In the genomic region with DNA sequence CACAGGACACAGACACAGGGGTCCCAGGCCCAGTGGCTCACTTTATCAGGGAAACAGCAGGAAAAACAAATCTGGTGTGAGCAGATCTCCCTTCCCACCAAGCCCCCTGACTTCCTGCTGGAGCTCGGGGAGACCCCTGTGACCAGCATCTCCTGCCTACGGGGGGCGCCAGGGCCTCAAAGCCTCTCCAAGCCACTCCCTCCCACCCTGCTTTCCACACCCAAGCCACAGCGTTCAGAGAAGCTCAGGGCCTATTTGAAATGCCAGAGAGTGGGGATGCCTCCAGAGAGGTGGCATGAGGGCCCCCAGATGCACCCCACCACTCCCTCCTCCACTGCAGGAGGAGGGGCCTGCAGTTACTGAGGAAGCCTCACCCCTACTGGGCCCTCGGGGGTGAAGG, we compare ENCODE assay signal across 10 cellular contexts. TPM values are rescaled to one million over a fixed set of nuclear protein-coding genes. Genes with fewer than 3 reads are reported as not detected.
DNase-seq lines count a peak whose midpoint lies in the region; ATAC-seq and TF ChIP-seq lines count a peak whose summit lies in the region.
"Had no signal": no experiment of that assay in that cellular context is flagged by ENCODE, and none has a peak within 500 bp of the region (broad histone marks: within the 10 kb centered on the region; RNA-seq: fewer than 3 reads in every experiment).

No MANE protein-coding gene starts in this region.

- peak overlapping the region in 3 of 4 donors; percentile 57 to 69 (median 60) for H3K27ac ChIP-seq in body of pancreas
- H3K27ac ChIP-seq in trophoblast cell (ENCODE audit: low read depth, low read length), result no peak overlapping the region
- no peak overlapping the region for H3K27ac ChIP-seq in Peyer's patch

- no peaks in the 10 kb centered on the region for H3K9me3 Mint-ChIP-seq in stimulated activated naive B cell treated with anti-CD40 and anti-IgM and Interleukin-4, amounts not matched to agents 10 μg/mL and 1 μg/mL and 100 μg/mL, for 72 hours

- no peaks in the 10 kb centered on the region for H3K79me2 ChIP-seq in trophoblast cell (ENCODE audit: control insufficient read depth, insufficient read depth, low read length, poor library complexity)

- TF ChIP-seq CTCF in body of pancreas (IDR thresholded peaks at IDR 0.05), result no peak
- TF ChIP-seq CTCF in Peyer's patch (IDR thresholded peaks at IDR 0.05), result no peak

- peak overlapping the region; percentile 6 for H2BK120ac ChIP-seq in trophoblast cell (ENCODE audit: insufficient read depth, low read length, poor library complexity)

- H3K27me3 Mint-ChIP-seq in stimulated activated naive B cell treated with anti-CD40 and anti-IgM and Interleukin-4, amounts not matched to agents 10 μg/mL and 1 μg/mL and 100 μg/mL, for 72 hours, result peaks cover 0 to 4% of the 10 kb centered on the region in 2 donors

- H2AK5ac ChIP-seq in trophoblast cell (ENCODE audit: low read length), result no peak overlapping the region

- no peak overlapping the region for H4K8ac ChIP-seq in trophoblast cell (ENCODE audit: low read depth, low read length)

- no peaks in the 10 kb centered on the region for H3K36me3 Mint-ChIP-seq in stimulated activated naive B cell treated with anti-CD40 and anti-IgM and Interleukin-4, amounts not matched to agents 10 μg/mL and 1 μg/mL and 100 μg/mL, for 72 hours
- H3K36me3 Mint-ChIP-seq: activated CD8-positive, alpha-beta memory T cell treated with anti-CD3 and anti-CD28 coated beads, Interleukin-2, amount 10 ng/mL, durations not matched to agents 7 days and 5 days had no signal

- peaks cover 32% of the 10 kb centered on the region for H3K4me1 ChIP-seq in body of pancreas
- peaks cover 11 to 16% of the 10 kb centered on the region in 2 experiments for H3K4me1 ChIP-seq in trophoblast cell (ENCODE audit: control insufficient read depth in 1 of 2, insufficient read depth in 2 of 2, low read length in 2 of 2)
- H3K4me1 ChIP-seq in Peyer's patch, result peaks cover 5 to 29% (median 12%) of the 10 kb centered on the region in 4 donors

- H3K4ac ChIP-seq in trophoblast cell (ENCODE audit: low read depth, low read length), result no peak overlapping the region

- H3K4me1 Mint-ChIP-seq in stimulated activated naive B cell treated with anti-CD40 and anti-IgM and Interleukin-4, amounts not matched to agents 10 μg/mL and 1 μg/mL and 100 μg/mL, for 72 hours, result peaks cover 10 to 27% of the 10 kb centered on the region in 2 donors

- H2BK5ac ChIP-seq in trophoblast cell (ENCODE audit: low read depth, low read length, poor library complexity), result no peak overlapping the region

- peaks cover 14% of the 10 kb centered on the region for H3K79me1 ChIP-seq in trophoblast cell (ENCODE audit: low read length)

- H2BK12ac ChIP-seq in trophoblast cell (ENCODE audit: low read length), result peak overlapping the region; percentile 34

- H4K12ac ChIP-seq in trophoblast cell (ENCODE audit: low read depth, low read length), result no peak overlapping the region

- 62 to 63% methylated on average over 3 to 4 of the region's 5 CpGs for WGBS in body of pancreas, 2 donors
- WGBS in trophoblast cell (ENCODE audit: extremely low coverage, insufficient coverage, insufficient read length), result no CpG with 5 or more reads among the region's 5 CpGs

- no peak overlapping the region for H3K4me2 ChIP-seq in trophoblast cell (ENCODE audit: low read length)

- H3K27ac Mint-ChIP-seq in stimulated activated naive B cell treated with anti-CD40 and anti-IgM and Interleukin-4, amounts not matched to agents 10 μg/mL and 1 μg/mL and 100 μg/mL, for 72 hours, result no peak overlapping the region

- no peak for ATAC-seq in body of pancreas
- no peak for ATAC-seq in stimulated activated naive B cell treated with anti-CD40 and anti-IgM and Interleukin-4, amounts not matched to agents 10 μg/mL and 1 μg/mL and 100 μg/mL, for 72 hours (replicated peaks)

- H3K14ac ChIP-seq in trophoblast cell (ENCODE audit: low read length), result no peak overlapping the region

- no peak overlapping the region for H3K4me3 Mint-ChIP-seq in stimulated activated naive B cell treated with anti-CD40 and anti-IgM and Interleukin-4, amounts not matched to agents 10 μg/mL and 1 μg/mL and 100 μg/mL, for 72 hours

- TF ChIP-seq POLR2A in body of pancreas (IDR thresholded peaks at IDR 0.05) (no peak), Peyer's patch (IDR thresholded peaks at IDR 0.05) (no peak)

- H3K4me3 ChIP-seq in body of pancreas, result no peak overlapping the region
- no peak overlapping the region for H3K4me3 ChIP-seq in trophoblast cell (ENCODE audit: low read depth, low read length)
- H3K4me3 ChIP-seq in Peyer's patch, result no peak overlapping the region

- peak; percentile 14 for DNase-seq in NCI-H2196 (lab: John Stamatoyannopoulos, UW; ENCODE audit: unreplicated experiment)
- DNase-seq in NCI-H2196 treated with DMSO at 0.1 percent for 48 hours (lab: John Stamatoyannopoulos, UW; ENCODE audit: unreplicated experiment), result no peak
- peak; percentile 35 for DNase-seq in NCI-H1092 (lab: John Stamatoyannopoulos, UW)
- no peak for DNase-seq in body of pancreas
- no peak for DNase-seq in trophoblast cell
- DNase-seq in stimulated activated naive B cell treated with anti-CD40 and anti-IgM and Interleukin-4, amounts not matched to agents 10 μg/mL and 1 μg/mL and 100 μg/mL, for 72 hours, result no peak
- DNase-seq in NCI-H2081 treated with DMSO at 0.1 percent for 48 hours (lab: John Stamatoyannopoulos, UW), result no peak
- DNase-seq in Peyer's patch, result no peak

- no peak overlapping the region for H3K18ac ChIP-seq in trophoblast cell (ENCODE audit: low read length)

- H3K27me3 ChIP-seq in body of pancreas, result no peaks in the 10 kb centered on the region
- no peaks in the 10 kb centered on the region for H3K27me3 ChIP-seq in trophoblast cell (ENCODE audit: insufficient read depth, low read length)
- H3K27me3 ChIP-seq in Peyer's patch, result no peaks in the 10 kb centered on the region
- H3K27me3 ChIP-seq: suprapubic skin had no signal

- no peak overlapping the region for H3K23ac ChIP-seq in trophoblast cell (ENCODE audit: low read length)

- no peaks in the 10 kb centered on the region for H3K36me3 ChIP-seq in body of pancreas (replicated peaks in 1 of 2; ENCODE audit: insufficient read depth in 1 of 2, low read depth in 2 of 2)
- H3K36me3 ChIP-seq in trophoblast cell (ENCODE audit: control insufficient read depth in 1 of 2, insufficient read depth in 2 of 2, low read length in 2 of 2), result no peaks in the 10 kb centered on the region
- H3K36me3 ChIP-seq in Peyer's patch, result no peaks in the 10 kb centered on the region
- H3K36me3 ChIP-seq: suprapubic skin had no signal

- H4K91ac ChIP-seq in trophoblast cell (ENCODE audit: low read depth, low read length), result peak overlapping the region; percentile 41

- H3K9me3 ChIP-seq in body of pancreas (no peaks in the 10 kb centered on the region), trophoblast cell (ENCODE audit: insufficient read depth, low read depth, low read length) (peaks cover 9% of the 10 kb centered on the region), Peyer's patch (no peaks in the 10 kb centered on the region)
- H3K9me3 ChIP-seq: suprapubic skin had no signal

- no peak overlapping the region for H3K9ac ChIP-seq in trophoblast cell (ENCODE audit: low read length)

- H2AFZ ChIP-seq in trophoblast cell (ENCODE audit: insufficient read depth, low read length, poor library complexity), result no peak overlapping the region

- intact Hi-C loops in body of pancreas (cut with DNase I), result loop anchor here (5.0 kb wide), 2 partner anchors 359 to 464 kb away; no protein-coding TSS in a partner anchor

RNA-seq across cellular contexts. Expression of a gene that starts 5.7 kb away (rescaled TPM):
- total RNA-seq in body of pancreas, result 100 to 1,000 TPM in 1 of 2 donors, 10 to 100 TPM in 1; 35.3 to 231 TPM
- 604 and 638 TPM in 2 replicates for polyA plus RNA-seq in trophoblast cell (2013)
- total RNA-seq in Peyer's patch, result 10 to 100 TPM in 2 of 4 donors, 1 to 10 TPM in 2; 6.1 to 22.3 (median 11.1) TPM

RNA-seq across cellular contexts. Expression of a gene that starts 37.9 kb away (rescaled TPM):
- total RNA-seq in body of pancreas (1 to 10 TPM in 1 of 2 donors, not detected in 1; 4.2 TPM), Peyer's patch (1 to 10 TPM in 3 of 4 donors, not detected in 1; 4.1 to 6.4 (median 4.9) TPM)
- polyA plus RNA-seq in trophoblast cell (2013), result 252 and 269 TPM in 2 replicates

Comparison
In these comparisons a context has a peak if more than half of its experiments do, and no peak if none do; other contexts are left out.
1. DNase-seq: peak in NCI-H2196 (single experiment) and NCI-H1092 (single experiment); none in NCI-H2196 treated with DMSO at 0.1 percent for 48 hours (single experiment), body of pancreas (0 of 4), trophoblast cell (0 of 2), stimulated activated naive B cell treated with anti-CD40 and anti-IgM and Interleukin-4, amounts not matched to agents 10 μg/mL and 1 μg/mL and 100 μg/mL, for 72 hours (single experiment), NCI-H2081 treated with DMSO at 0.1 percent for 48 hours (single experiment) and Peyer's patch (0 of 3).
2. H3K27ac ChIP-seq: peak in body of pancreas (3 of 4); none in trophoblast cell (single experiment) and Peyer's patch (0 of 4).